ENCODE assay signal across 1 cellular context in genomic region chr6:105951322-105951721, GRCh38.
TF ChIP-seq lines count a peak whose summit lies in the region.

No MANE protein-coding gene starts in this region.

TF ChIP-seq in H1, 55 proteins besides CTCF, POLR2A, EP300 and RAD21 (continued from another document):
- TF ChIP-seq CBX5 (IDR thresholded peaks at IDR 0.05; ENCODE audit: low read depth, low read length) (no peak), POLR2AphosphoS5 (IDR thresholded peaks at IDR 0.05; ENCODE audit: low read depth, low read length) (no peak), CBX8 (IDR thresholded peaks at IDR 0.05; ENCODE audit: borderline replicate concordance, low read depth, low read length) (no peak), ASH2L (IDR thresholded peaks at IDR 0.05; ENCODE audit: low read length) (no peak), JUND (IDR thresholded peaks at IDR 0.05; ENCODE audit: low read length) (no peak), CTBP2 (IDR thresholded peaks at IDR 0.05; ENCODE audit: borderline replicate concordance, insufficient read depth, insufficient read length, low read length) (no peak), NANOG (IDR thresholded peaks at IDR 0.05; ENCODE audit: insufficient read depth, low read depth, low read length, poor library complexity, severe bottlenecking) (no peak), NRF1 (IDR thresholded peaks at IDR 0.05; ENCODE audit: low read depth, low read length) (no peak), EZH2 (IDR thresholded peaks at IDR 0.05; ENCODE audit: low read depth, low read length, severe bottlenecking) (no peak), USF2 (IDR thresholded peaks at IDR 0.05; ENCODE audit: low read length) (no peak)
